1 cellular context compared by ENCODE assay signal in the genomic region with DNA sequence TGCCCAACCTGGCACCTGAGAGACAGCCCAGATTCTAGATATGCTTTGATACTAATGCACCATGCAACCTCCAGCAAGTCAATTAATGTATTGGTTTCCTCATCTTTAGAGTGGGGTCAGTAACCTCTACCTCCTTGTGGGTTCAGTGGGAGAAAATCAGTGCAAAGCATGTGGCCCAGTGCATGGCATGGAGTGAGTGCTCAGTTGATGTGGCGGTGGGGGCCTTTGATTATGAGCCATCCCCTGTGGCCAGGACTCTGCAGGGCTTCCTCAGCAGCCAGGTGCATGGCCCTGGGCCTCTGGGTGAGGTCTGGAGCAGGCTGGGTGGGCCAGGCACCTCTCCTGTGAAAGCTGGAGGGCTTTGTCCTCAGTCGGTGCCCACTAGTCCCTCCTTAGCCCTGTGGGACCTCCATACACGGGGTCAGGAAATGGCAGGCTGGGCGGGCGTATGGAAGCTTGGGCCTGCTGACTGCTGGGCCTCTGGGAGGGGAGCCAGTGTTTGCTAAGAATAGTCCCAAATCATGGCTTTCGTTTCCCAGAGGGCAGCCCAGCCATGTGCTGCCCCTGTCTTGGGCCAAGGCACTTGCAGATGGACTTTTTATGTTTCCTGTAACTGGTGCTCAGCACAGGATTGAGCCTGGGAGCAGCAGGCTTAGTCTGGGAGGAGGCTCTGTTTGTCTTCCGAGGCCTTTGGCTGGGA.
TF ChIP-seq lines count a peak whose summit lies in the region.

No MANE protein-coding gene starts in this region.

TF ChIP-seq in GM12878, 131 proteins besides CTCF, POLR2A, EP300 and RAD21:
- TF ChIP-seq, protein P1, sequence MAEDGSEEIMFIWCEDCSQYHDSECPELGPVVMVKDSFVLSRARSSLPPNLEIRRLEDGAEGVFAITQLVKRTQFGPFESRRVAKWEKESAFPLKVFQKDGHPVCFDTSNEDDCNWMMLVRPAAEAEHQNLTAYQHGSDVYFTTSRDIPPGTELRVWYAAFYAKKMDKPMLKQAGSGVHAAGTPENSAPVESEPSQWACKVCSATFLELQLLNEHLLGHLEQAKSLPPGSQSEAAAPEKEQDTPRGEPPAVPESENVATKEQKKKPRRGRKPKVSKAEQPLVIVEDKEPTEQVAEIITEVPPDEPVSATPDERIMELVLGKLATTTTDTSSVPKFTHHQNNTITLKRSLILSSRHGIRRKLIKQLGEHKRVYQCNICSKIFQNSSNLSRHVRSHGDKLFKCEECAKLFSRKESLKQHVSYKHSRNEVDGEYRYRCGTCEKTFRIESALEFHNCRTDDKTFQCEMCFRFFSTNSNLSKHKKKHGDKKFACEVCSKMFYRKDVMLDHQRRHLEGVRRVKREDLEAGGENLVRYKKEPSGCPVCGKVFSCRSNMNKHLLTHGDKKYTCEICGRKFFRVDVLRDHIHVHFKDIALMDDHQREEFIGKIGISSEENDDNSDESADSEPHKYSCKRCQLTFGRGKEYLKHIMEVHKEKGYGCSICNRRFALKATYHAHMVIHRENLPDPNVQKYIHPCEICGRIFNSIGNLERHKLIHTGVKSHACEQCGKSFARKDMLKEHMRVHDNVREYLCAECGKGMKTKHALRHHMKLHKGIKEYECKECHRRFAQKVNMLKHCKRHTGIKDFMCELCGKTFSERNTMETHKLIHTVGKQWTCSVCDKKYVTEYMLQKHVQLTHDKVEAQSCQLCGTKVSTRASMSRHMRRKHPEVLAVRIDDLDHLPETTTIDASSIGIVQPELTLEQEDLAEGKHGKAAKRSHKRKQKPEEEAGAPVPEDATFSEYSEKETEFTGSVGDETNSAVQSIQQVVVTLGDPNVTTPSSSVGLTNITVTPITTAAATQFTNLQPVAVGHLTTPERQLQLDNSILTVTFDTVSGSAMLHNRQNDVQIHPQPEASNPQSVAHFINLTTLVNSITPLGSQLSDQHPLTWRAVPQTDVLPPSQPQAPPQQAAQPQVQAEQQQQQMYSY (CRISPR knock-in tag; IDR thresholded peaks at IDR 0.05) = no peak
- TF ChIP-seq ASH2L (IDR thresholded peaks at IDR 0.05; ENCODE audit: borderline replicate concordance, low read depth) (no peak), KAT2A (conservative IDR thresholded peaks at IDR 0.05; ENCODE audit: control insufficient read depth, low read depth, low read length) (no peak), SREBF1 (IDR thresholded peaks at IDR 0.05; ENCODE audit: low read length) (no peak), PBX3 (IDR thresholded peaks at IDR 0.05; ENCODE audit: insufficient replicate concordance, low read depth, low read length) (no peak), ATF2 (IDR thresholded peaks at IDR 0.05; ENCODE audit: low read length) (no peak), BRCA1 (IDR thresholded peaks at IDR 0.05; ENCODE audit: low read depth, low read length) (no peak), SRF (IDR thresholded peaks at IDR 0.05; ENCODE audit: low read depth in 2 of 2, low read length in 2 of 2) (no peak), PAX8 (IDR thresholded peaks at IDR 0.05) (no peak), RB1 (IDR thresholded peaks at IDR 0.05; ENCODE audit: borderline replicate concordance) (no peak), SMC3 (IDR thresholded peaks at IDR 0.05; ENCODE audit: borderline replicate concordance, low read length) (no peak), BMI1 (IDR thresholded peaks at IDR 0.05; ENCODE audit: borderline replicate concordance) (no peak)
- TF ChIP-seq, protein P2, sequence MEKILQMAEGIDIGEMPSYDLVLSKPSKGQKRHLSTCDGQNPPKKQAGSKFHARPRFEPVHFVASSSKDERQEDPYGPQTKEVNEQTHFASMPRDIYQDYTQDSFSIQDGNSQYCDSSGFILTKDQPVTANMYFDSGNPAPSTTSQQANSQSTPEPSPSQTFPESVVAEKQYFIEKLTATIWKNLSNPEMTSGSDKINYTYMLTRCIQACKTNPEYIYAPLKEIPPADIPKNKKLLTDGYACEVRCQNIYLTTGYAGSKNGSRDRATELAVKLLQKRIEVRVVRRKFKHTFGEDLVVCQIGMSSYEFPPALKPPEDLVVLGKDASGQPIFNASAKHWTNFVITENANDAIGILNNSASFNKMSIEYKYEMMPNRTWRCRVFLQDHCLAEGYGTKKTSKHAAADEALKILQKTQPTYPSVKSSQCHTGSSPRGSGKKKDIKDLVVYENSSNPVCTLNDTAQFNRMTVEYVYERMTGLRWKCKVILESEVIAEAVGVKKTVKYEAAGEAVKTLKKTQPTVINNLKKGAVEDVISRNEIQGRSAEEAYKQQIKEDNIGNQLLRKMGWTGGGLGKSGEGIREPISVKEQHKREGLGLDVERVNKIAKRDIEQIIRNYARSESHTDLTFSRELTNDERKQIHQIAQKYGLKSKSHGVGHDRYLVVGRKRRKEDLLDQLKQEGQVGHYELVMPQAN (conservative IDR thresholded peaks at IDR 0.05) = no peak
- TF ChIP-seq, protein P3, sequence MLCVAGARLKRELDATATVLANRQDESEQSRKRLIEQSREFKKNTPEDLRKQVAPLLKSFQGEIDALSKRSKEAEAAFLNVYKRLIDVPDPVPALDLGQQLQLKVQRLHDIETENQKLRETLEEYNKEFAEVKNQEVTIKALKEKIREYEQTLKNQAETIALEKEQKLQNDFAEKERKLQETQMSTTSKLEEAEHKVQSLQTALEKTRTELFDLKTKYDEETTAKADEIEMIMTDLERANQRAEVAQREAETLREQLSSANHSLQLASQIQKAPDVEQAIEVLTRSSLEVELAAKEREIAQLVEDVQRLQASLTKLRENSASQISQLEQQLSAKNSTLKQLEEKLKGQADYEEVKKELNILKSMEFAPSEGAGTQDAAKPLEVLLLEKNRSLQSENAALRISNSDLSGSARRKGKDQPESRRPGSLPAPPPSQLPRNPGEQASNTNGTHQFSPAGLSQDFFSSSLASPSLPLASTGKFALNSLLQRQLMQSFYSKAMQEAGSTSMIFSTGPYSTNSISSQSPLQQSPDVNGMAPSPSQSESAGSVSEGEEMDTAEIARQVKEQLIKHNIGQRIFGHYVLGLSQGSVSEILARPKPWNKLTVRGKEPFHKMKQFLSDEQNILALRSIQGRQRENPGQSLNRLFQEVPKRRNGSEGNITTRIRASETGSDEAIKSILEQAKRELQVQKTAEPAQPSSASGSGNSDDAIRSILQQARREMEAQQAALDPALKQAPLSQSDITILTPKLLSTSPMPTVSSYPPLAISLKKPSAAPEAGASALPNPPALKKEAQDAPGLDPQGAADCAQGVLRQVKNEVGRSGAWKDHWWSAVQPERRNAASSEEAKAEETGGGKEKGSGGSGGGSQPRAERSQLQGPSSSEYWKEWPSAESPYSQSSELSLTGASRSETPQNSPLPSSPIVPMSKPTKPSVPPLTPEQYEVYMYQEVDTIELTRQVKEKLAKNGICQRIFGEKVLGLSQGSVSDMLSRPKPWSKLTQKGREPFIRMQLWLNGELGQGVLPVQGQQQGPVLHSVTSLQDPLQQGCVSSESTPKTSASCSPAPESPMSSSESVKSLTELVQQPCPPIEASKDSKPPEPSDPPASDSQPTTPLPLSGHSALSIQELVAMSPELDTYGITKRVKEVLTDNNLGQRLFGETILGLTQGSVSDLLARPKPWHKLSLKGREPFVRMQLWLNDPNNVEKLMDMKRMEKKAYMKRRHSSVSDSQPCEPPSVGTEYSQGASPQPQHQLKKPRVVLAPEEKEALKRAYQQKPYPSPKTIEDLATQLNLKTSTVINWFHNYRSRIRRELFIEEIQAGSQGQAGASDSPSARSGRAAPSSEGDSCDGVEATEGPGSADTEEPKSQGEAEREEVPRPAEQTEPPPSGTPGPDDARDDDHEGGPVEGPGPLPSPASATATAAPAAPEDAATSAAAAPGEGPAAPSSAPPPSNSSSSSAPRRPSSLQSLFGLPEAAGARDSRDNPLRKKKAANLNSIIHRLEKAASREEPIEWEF (IDR thresholded peaks at IDR 0.05; ENCODE audit: insufficient replicate concordance, low read depth, low read length) = no peak
